ENCODE assay signal across 14 cellular contexts in genomic region chr1:40380817-40381216, GRCh38. TPM values are rescaled to one million over a fixed set of nuclear protein-coding genes. Genes with fewer than 3 reads are reported as not detected.
DNase-seq lines count a peak whose midpoint lies in the region; ATAC-seq and TF ChIP-seq lines count a peak whose summit lies in the region.
"Had no signal": no experiment of that assay in that cellular context is flagged by ENCODE, and none has a peak within 500 bp of the region (broad histone marks: within the 10 kb centered on the region; RNA-seq: fewer than 3 reads in every experiment).

No MANE protein-coding gene starts in this region.

- H3K9ac ChIP-seq in OCI-LY1 (ENCODE audit: low read length) (0 out of 2 replicates have a peak overlapping the region, but pooled peaks have one; percentile 3), colonic mucosa (ENCODE audit: low read depth in 2 of 2, low read length in 2 of 2) (peak overlapping the region in 1 of 2 donors; percentile 25)

- TF ChIP-seq CTCF in OCI-LY1 (IDR thresholded peaks at IDR 0.05; ENCODE audit: low read length) (no peak), colonic mucosa (IDR thresholded peaks at IDR 0.05) (no peak)

- H3K9me3 ChIP-seq in OCI-LY1 (ENCODE audit: low read length) (no peaks in the 10 kb centered on the region), colonic mucosa (no peaks in the 10 kb centered on the region)

- no peaks in the 10 kb centered on the region for H4K20me1 ChIP-seq in OCI-LY1 (ENCODE audit: insufficient read depth, low read length)

- H3K27ac ChIP-seq in OCI-LY1 (ENCODE audit: low read depth, low read length, poor library complexity, severe bottlenecking) = peak overlapping the region; percentile 94
- peak overlapping the region; percentile 39 for H3K27ac ChIP-seq in colonic mucosa

- H3K9me2 ChIP-seq in OCI-LY1 (ENCODE audit: low read depth, low read length) = no peaks in the 10 kb centered on the region

- H3K4me1 ChIP-seq in OCI-LY1 (ENCODE audit: insufficient read depth, low read length, severe bottlenecking) = peaks cover 91% of the 10 kb centered on the region
- peaks cover 9% of the 10 kb centered on the region for H3K4me1 ChIP-seq in colonic mucosa

- H3K4me3 ChIP-seq in OCI-LY1 (ENCODE audit: low read depth, low read length, poor library complexity, severe bottlenecking) = peak overlapping the region; percentile 39
- H3K4me3 ChIP-seq in colonic mucosa = no peak overlapping the region

- H3K4me1 Mint-ChIP-seq in T-helper 1 cell treated with Interleukin-12 subunit alpha and Interleukin-12 subunit beta and Interleukin-4 antibody, amounts not matched to agents 30 μg/mL and 1 μg/mL, for 36 hours (ENCODE audit: low read depth) = peaks cover 78% of the 10 kb centered on the region
- peaks cover 98% of the 10 kb centered on the region for H3K4me1 Mint-ChIP-seq in stimulated activated naive CD8-positive, alpha-beta T cell treated with anti-CD3 and anti-CD28 coated beads, Interleukin-15, amount 100 ng/mL, for 72 hours

- H3K36me3 ChIP-seq in OCI-LY1 (ENCODE audit: insufficient read depth, low read length) (no peaks in the 10 kb centered on the region), colonic mucosa (no peaks in the 10 kb centered on the region)

- 0 out of 2 replicates have a peak, but pooled peaks cover 7% of the 10 kb centered on the region for H3F3A ChIP-seq in OCI-LY1 (ENCODE audit: insufficient read depth, low read length)

- no peaks in the 10 kb centered on the region for H3K9me3 Mint-ChIP-seq in T-helper 1 cell treated with Interleukin-12 subunit alpha and Interleukin-12 subunit beta and Interleukin-4 antibody, amounts not matched to agents 30 μg/mL and 1 μg/mL, for 36 hours
- no peaks in the 10 kb centered on the region for H3K9me3 Mint-ChIP-seq in stimulated activated naive CD8-positive, alpha-beta T cell treated with anti-CD3 and anti-CD28 coated beads, Interleukin-15, amount 100 ng/mL, for 72 hours
- H3K9me3 Mint-ChIP-seq: mesothelial cell of epicardium had no signal

- H3K36me3 Mint-ChIP-seq in T-helper 1 cell treated with Interleukin-12 subunit alpha and Interleukin-12 subunit beta and Interleukin-4 antibody, amounts not matched to agents 30 μg/mL and 1 μg/mL, for 36 hours (ENCODE audit: low read depth) = peaks cover 47% of the 10 kb centered on the region
- H3K36me3 Mint-ChIP-seq: mesothelial cell of epicardium had no signal

- intact Hi-C loops in colonic mucosa (cut with DNase I) = no loop called here

- no peak for DNase-seq in T-helper 1 cell
- no peak for DNase-seq in colonic mucosa
- no peak for DNase-seq in stimulated activated naive CD8-positive, alpha-beta T cell treated with anti-CD3 and anti-CD28 coated beads, Interleukin-15, amount 100 ng/mL, for 72 hours
- DNase-seq in activated CD8-positive, alpha-beta memory T cell treated with anti-CD3 and anti-CD28 coated beads for 24 hours = no peak
- no peak for DNase-seq in SIG-M5 (lab: John Stamatoyannopoulos, UW)
- DNase-seq: 8988T, hypothalamus, KBM-7, NCI-H2171, SHP77 had no signal

- ATAC-seq in stimulated activated naive CD8-positive, alpha-beta T cell treated with anti-CD3 and anti-CD28 coated beads, Interleukin-15, amount 100 ng/mL, for 72 hours = no peak
- ATAC-seq in GM18502 (IDR thresholded peaks at IDR 0.05; ENCODE audit: poor library complexity, unreplicated experiment) = no peak

- H3K4me2 ChIP-seq in OCI-LY1 (ENCODE audit: low read length) = peak overlapping the region; percentile 63

- H3K79me2 ChIP-seq in OCI-LY1 (ENCODE audit: insufficient read depth, low read length) = peaks cover 34% of the 10 kb centered on the region; the same call in 1 of the 2 replicates

- H3K27ac Mint-ChIP-seq in T-helper 1 cell treated with Interleukin-12 subunit alpha and Interleukin-12 subunit beta and Interleukin-4 antibody, amounts not matched to agents 30 μg/mL and 1 μg/mL, for 36 hours = peak overlapping the region; percentile 98
- peak overlapping the region; percentile 82 to 100 for H3K27ac Mint-ChIP-seq in stimulated activated naive CD8-positive, alpha-beta T cell treated with anti-CD3 and anti-CD28 coated beads, Interleukin-15, amount 100 ng/mL, for 72 hours
- H3K27ac Mint-ChIP-seq: mesothelial cell of epicardium had no signal

- H3K4me3 Mint-ChIP-seq in T-helper 1 cell treated with Interleukin-12 subunit alpha and Interleukin-12 subunit beta and Interleukin-4 antibody, amounts not matched to agents 30 μg/mL and 1 μg/mL, for 36 hours = peak overlapping the region; percentile 84
- H3K4me3 Mint-ChIP-seq in stimulated activated naive CD8-positive, alpha-beta T cell treated with anti-CD3 and anti-CD28 coated beads, Interleukin-15, amount 100 ng/mL, for 72 hours = peak overlapping the region; percentile 81 to 99
- H3K4me3 Mint-ChIP-seq: mesothelial cell of epicardium had no signal

- H3K27me3 ChIP-seq in OCI-LY1 (ENCODE audit: insufficient read depth, low read length) (no peaks in the 10 kb centered on the region), colonic mucosa (no peaks in the 10 kb centered on the region)

- no peak overlapping the region for H2AFZ ChIP-seq in OCI-LY1 (ENCODE audit: low read length)

- no peaks in the 10 kb centered on the region for H3K27me3 Mint-ChIP-seq in T-helper 1 cell treated with Interleukin-12 subunit alpha and Interleukin-12 subunit beta and Interleukin-4 antibody, amounts not matched to agents 30 μg/mL and 1 μg/mL, for 36 hours (ENCODE audit: low read depth)
- no peaks in the 10 kb centered on the region for H3K27me3 Mint-ChIP-seq in stimulated activated naive CD8-positive, alpha-beta T cell treated with anti-CD3 and anti-CD28 coated beads, Interleukin-15, amount 100 ng/mL, for 72 hours

RNA-seq across cellular contexts. Expression of gene SMAP2, which starts 7.3 kb away (rescaled TPM):
- total RNA-seq in colonic mucosa = 10 to 100 TPM; 25.9 to 31.5 TPM
